8 cellular contexts compared by ENCODE assay signal in the genomic region with DNA sequence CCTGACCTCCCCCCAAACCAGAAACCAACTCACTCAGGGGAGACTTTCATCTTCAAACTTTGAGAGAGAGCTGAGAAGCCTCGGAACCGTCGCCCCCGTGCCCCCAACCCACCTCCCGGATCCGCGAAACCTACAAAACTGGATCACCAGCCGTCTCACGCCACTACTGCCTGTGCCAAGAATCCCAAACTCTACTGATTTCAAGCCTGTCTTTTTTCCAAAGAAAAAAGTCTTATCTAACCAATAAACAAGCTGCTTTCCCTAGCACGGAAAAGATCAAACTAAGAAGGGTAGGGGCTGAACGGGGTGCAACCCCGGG. TPM values are rescaled to one million over a fixed set of nuclear protein-coding genes. Genes with fewer than 3 reads are reported as not detected.
DNase-seq lines count a peak whose midpoint lies in the region; ATAC-seq, FAIRE-seq and TF ChIP-seq lines count a peak whose summit lies in the region.

No MANE protein-coding gene starts in this region.

- H3K4me2 ChIP-seq in PC-3 (ENCODE audit: low read length), result peak overlapping the region; percentile 99
- H3K4me2 ChIP-seq in H1 (ENCODE audit: insufficient read depth in 1 of 2, low read depth in 2 of 2, low read length in 2 of 2), result peak overlapping the region; percentile 88 to 95; a peak in 3 of 4 replicates
- peak overlapping the region; percentile 99 for H3K4me2 ChIP-seq in neuronal stem cell (ENCODE audit: insufficient read depth, low read length, poor library complexity, severe bottlenecking)

- H3K27ac Mint-ChIP-seq in CD4-positive, alpha-beta T cell, result no peak overlapping the region

- peak overlapping the region; percentile 82 for H3K4me3 ChIP-seq in PC-3 (ENCODE audit: low read length)
- H3K4me3 ChIP-seq in H1 (ENCODE audit: extremely low read depth in 1 of 4, insufficient read depth in 2 of 4, low read depth in 3 of 4, low read length in 4 of 4), result peak overlapping the region; percentile 88 to 93 (median 91)
- peak overlapping the region; percentile 61 to 92 for H3K4me3 ChIP-seq in neuronal stem cell (ENCODE audit: low read length in 2 of 2)

- H2BK5ac ChIP-seq in H1 (ENCODE audit: low read depth, low read length), result no peak overlapping the region; the same call in 1 of the 2 replicates
- H2BK5ac ChIP-seq in neuronal stem cell (ENCODE audit: low read length), result peak overlapping the region; percentile 99

- H2AK5ac ChIP-seq in H1 (ENCODE audit: low read depth, low read length) (no peak overlapping the region), neuronal stem cell (ENCODE audit: low read depth, low read length) (peak overlapping the region; percentile 96)

- H3K27me3 ChIP-seq in CD4-positive, alpha-beta T cell (ENCODE audit: control insufficient read depth, insufficient read depth, low read length), result no peaks in the 10 kb centered on the region
- H3K27me3 ChIP-seq in PC-3 (ENCODE audit: low read length), result peaks cover 10% of the 10 kb centered on the region
- peaks cover 0 to 7% (median 1%) of the 10 kb centered on the region in 4 experiments; a peak in 2 of 7 replicates for H3K27me3 ChIP-seq in H1 (replicated peaks in 1 of 4; ENCODE audit: control insufficient read depth in 3 of 4, extremely low read depth in 1 of 4, insufficient read depth in 3 of 4, low read length in 3 of 4)
- peaks cover 0 to 10% (median 0%) of the 10 kb centered on the region in 3 experiments for H3K27me3 ChIP-seq in neuronal stem cell (ENCODE audit: control insufficient read depth in 3 of 3, insufficient read depth in 3 of 3, low read depth in 1 of 3, low read length in 3 of 3)

- no peak for DNase-seq in CD4-positive, alpha-beta T cell
- DNase-seq in PC-3, result no peak
- DNase-seq in H1 (ENCODE audit: low read depth in 1 of 2, low spot score in 2 of 2), result no peak
- no peak for DNase-seq in neuronal stem cell (ENCODE audit: low spot score)
- DNase-seq in anterior cingulate cortex (lab: John Stamatoyannopoulos, UW), result no peak
- no peak for DNase-seq in NCI-H1105 (lab: John Stamatoyannopoulos, UW)
- DNase-seq in medulla oblongata (ENCODE audit: extremely low spot score), result no peak
- DNase-seq in T-helper 9 cell, result no peak

- no peaks in the 10 kb centered on the region for H3K9me3 ChIP-seq in CD4-positive, alpha-beta T cell (ENCODE audit: control insufficient read depth, low read length)
- H3K9me3 ChIP-seq in PC-3 (ENCODE audit: low read length) (no peaks in the 10 kb centered on the region), H1 (ENCODE audit: insufficient read depth in 2 of 2, low read depth in 1 of 2, low read length in 1 of 2) (no peaks in the 10 kb centered on the region), neuronal stem cell (replicated peaks in 1 of 2; ENCODE audit: control insufficient read depth in 2 of 2, insufficient read depth in 1 of 2, low read depth in 1 of 2, low read length in 2 of 2) (no peaks in the 10 kb centered on the region)

- 0% methylated on average over 7 of the region's 12 CpGs; no CpG with 5 or more reads in 1 of the 2 experiments for WGBS in H1 (ENCODE audit: extremely low coverage in 1 of 2, insufficient coverage in 1 of 2, insufficient read length in 1 of 2, insufficient replicate concordance in 2 of 2, low coverage in 1 of 2, low lambda C conversion rate in 2 of 2, missing lambda C conversion rate in 1 of 2), 2 experiments
- no CpG with 5 or more reads among the region's 12 CpGs for WGBS in neuronal stem cell (ENCODE audit: extremely low coverage in 2 of 2, insufficient read length in 2 of 2, insufficient replicate concordance in 1 of 2), 2 donors

- no peaks in the 10 kb centered on the region for H3K27me3 Mint-ChIP-seq in CD4-positive, alpha-beta T cell

- H3K27ac ChIP-seq in CD4-positive, alpha-beta T cell (ENCODE audit: low read depth, low read length), result peak overlapping the region; percentile 67
- no peak overlapping the region for H3K27ac ChIP-seq in PC-3 (ENCODE audit: low read length)
- H3K27ac ChIP-seq in H1 (ENCODE audit: low read depth, low read length), result no peak overlapping the region; the same call in 1 of the 2 replicates
- H3K27ac ChIP-seq in neuronal stem cell (replicated peaks; ENCODE audit: low read length), result no peak overlapping the region

- H3K9ac ChIP-seq in PC-3 (ENCODE audit: low read length) (peak overlapping the region; percentile 68), H1 (replicated peaks in 1 of 4; ENCODE audit: extremely low read depth in 1 of 4, low read depth in 3 of 4, low read length in 3 of 4) (peak overlapping the region in 3 of 4 experiments; percentile 13 to 82 (median 22); a peak in 4 of 7 replicates), neuronal stem cell (ENCODE audit: low read depth, low read length, poor library complexity) (peak overlapping the region; percentile 79)

- peaks cover 15% of the 10 kb centered on the region for H3K4me1 ChIP-seq in PC-3 (ENCODE audit: insufficient read depth, low read length)
- H3K4me1 ChIP-seq in H1 (replicated peaks in 1 of 4; ENCODE audit: control insufficient read depth in 3 of 4, insufficient read depth in 4 of 4, low read length in 3 of 4), result peaks cover 10 to 29% (median 19%) of the 10 kb centered on the region in 4 experiments
- H3K4me1 ChIP-seq in neuronal stem cell (ENCODE audit: control insufficient read depth in 2 of 2, insufficient read depth in 1 of 2, low read depth in 1 of 2, low read length in 2 of 2), result peaks cover 19 to 33% of the 10 kb centered on the region in 2 donors

- ATAC-seq in CD4-positive, alpha-beta T cell (ENCODE audit: poor library complexity), result no peak
- ATAC-seq in PC-3, result no peak

- H3K56ac ChIP-seq in H1 (replicated peaks; ENCODE audit: insufficient read length, low read depth, low read length), result peak overlapping the region; percentile 37

- H4K20me1 ChIP-seq in PC-3 (ENCODE audit: low read length), result peaks cover 6% of the 10 kb centered on the region; the same call in 1 of the 2 replicates
- peaks cover 21 to 30% of the 10 kb centered on the region in 2 experiments for H4K20me1 ChIP-seq in H1 (replicated peaks in 1 of 2; ENCODE audit: control insufficient read depth in 1 of 2, insufficient read depth in 2 of 2, low read length in 2 of 2)

- CTCF ChIA-PET in CD4-positive, alpha-beta T cell (lab: Charles Lee), result interaction anchor here (0.6 kb wide), 1 partner anchor 219 kb away, joined by 3 read pairs; no protein-coding TSS in a partner anchor
- CTCF ChIA-PET in PC-3 (lab: Charles Lee), result no interaction called here
- CTCF ChIA-PET in H1 (lab: Charles Lee; ENCODE audit: partially characterized antibody), result interaction anchor here (0.7 to 7.4 kb wide), 15 partner anchors 9 to 428 kb away, joined by 3 to 62 read pairs (median 4); no protein-coding TSS in a partner anchor

- peak overlapping the region; percentile 57 for H3K4ac ChIP-seq in H1 (replicated peaks; ENCODE audit: insufficient read length, low read depth, low read length)
- H3K4ac ChIP-seq in neuronal stem cell (ENCODE audit: low read length), result no peak overlapping the region

- H3K79me2 ChIP-seq in PC-3 (ENCODE audit: low read length), result no peaks in the 10 kb centered on the region
- H3K79me2 ChIP-seq in H1 (ENCODE audit: control insufficient read depth in 1 of 2, insufficient read depth in 2 of 2, low read length in 2 of 2), result peaks cover 0 to 20% of the 10 kb centered on the region in 2 experiments; a peak in 3 of 4 replicates

- TF ChIP-seq CTCF in CD4-positive, alpha-beta T cell (IDR thresholded peaks at IDR 0.05), result no peak
- no peak for TF ChIP-seq CTCF in PC-3 (conservative IDR thresholded peaks at IDR 0.05; ENCODE audit: low read depth, low read length)
- TF ChIP-seq CTCF in H1 (IDR thresholded peaks at IDR 0.05; ENCODE audit: control extremely low read depth in 1 of 3, insufficient read depth in 1 of 3, low read depth in 1 of 3, low read length in 3 of 3), result no peak

- no peak overlapping the region for H2BK20ac ChIP-seq in H1 (ENCODE audit: low read length)

- H3K4me3 Mint-ChIP-seq in CD4-positive, alpha-beta T cell, result no peak overlapping the region

- H3K9me2 ChIP-seq in PC-3 (replicated peaks; ENCODE audit: low read length), result no peaks in the 10 kb centered on the region

- no peak overlapping the region for H3K23ac ChIP-seq in H1 (ENCODE audit: insufficient read length)
- no peak overlapping the region for H3K23ac ChIP-seq in neuronal stem cell (ENCODE audit: low read depth, low read length, poor library complexity)

- H3K36me3 Mint-ChIP-seq in CD4-positive, alpha-beta T cell (ENCODE audit: low read depth), result peaks cover 11% of the 10 kb centered on the region

- no peaks in the 10 kb centered on the region for H3K36me3 ChIP-seq in PC-3 (ENCODE audit: low read depth, low read length)
- peaks cover 0 to 16% (median 12%) of the 10 kb centered on the region in 4 experiments; a peak in 5 of 8 replicates for H3K36me3 ChIP-seq in H1 (ENCODE audit: control insufficient read depth in 2 of 4, insufficient read depth in 4 of 4, low read length in 3 of 4)
- peaks cover 0 to 5% of the 10 kb centered on the region in 2 donors for H3K36me3 ChIP-seq in neuronal stem cell (replicated peaks in 1 of 2; ENCODE audit: control insufficient read depth in 2 of 2, insufficient read depth in 2 of 2, low read length in 2 of 2)

- H4K91ac ChIP-seq in H1 (replicated peaks; ENCODE audit: insufficient read length, low read length) (peak overlapping the region; percentile 17), neuronal stem cell (ENCODE audit: low read depth, low read length, poor library complexity) (no peak overlapping the region)

- peaks cover 33% of the 10 kb centered on the region for H3K4me1 Mint-ChIP-seq in CD4-positive, alpha-beta T cell (ENCODE audit: low read depth)

- no peak for FAIRE-seq in H1 (lab: Jason Lieb, UNC)

- TF ChIP-seq RAD21 in H1 (IDR thresholded peaks at IDR 0.05 in 1 of 2, conservative IDR thresholded peaks at IDR 0.05 in 1 of 2; ENCODE audit: low read depth in 2 of 2, low read length in 2 of 2), result no peak

- BruUV-seq in PC-3 (replicated peaks; lab: Mats Ljungman, UMichigan), result no TSS peak

- no peak for TF ChIP-seq EP300 in H1 (IDR thresholded peaks at IDR 0.05; ENCODE audit: borderline replicate concordance in 1 of 2, low read depth in 2 of 2, low read length in 2 of 2)

- H3F3A ChIP-seq in PC-3 (ENCODE audit: low read length, unreplicated experiment), result no peaks in the 10 kb centered on the region

- H2BK120ac ChIP-seq in H1 (replicated peaks; ENCODE audit: low read depth, low read length) (no peak overlapping the region), neuronal stem cell (ENCODE audit: low read depth, low read length) (peak overlapping the region; percentile 91)

- peak overlapping the region; percentile 83 for H3K18ac ChIP-seq in H1 (ENCODE audit: extremely low read depth, low read length)
- H3K18ac ChIP-seq in neuronal stem cell (ENCODE audit: low read length), result peak overlapping the region; percentile 99

- peak overlapping the region; percentile 85 for H2AFZ ChIP-seq in PC-3 (ENCODE audit: low read length)
- H2AFZ ChIP-seq in H1 (ENCODE audit: low read length), result no peak overlapping the region
- peak overlapping the region; percentile 83 for H2AFZ ChIP-seq in neuronal stem cell (ENCODE audit: low read length)

- POLR2A ChIA-PET in CD4-positive, alpha-beta T cell (lab: Charles Lee), result interaction anchor here (0.7 to 2.0 kb wide), 8 partner anchors 20 to 234 kb away, joined by 3 to 19 read pairs (median 3); no protein-coding TSS in a partner anchor
- POLR2A ChIA-PET in PC-3 (lab: Charles Lee; ENCODE audit: unreplicated experiment), result interaction anchor here (0.5 kb wide), 1 partner anchor 989 kb away, joined by 3 read pairs; no protein-coding TSS in a partner anchor
- POLR2A ChIA-PET in H1 (lab: Charles Lee; ENCODE audit: partially characterized antibody), result interaction anchor here (1.0 to 2.3 kb wide), 8 partner anchors 9 to 106 kb away, joined by 3 to 22 read pairs (median 8); no protein-coding TSS in a partner anchor

- H4K8ac ChIP-seq in H1 (ENCODE audit: extremely low read depth, insufficient read depth, low read length) (no peak overlapping the region), neuronal stem cell (ENCODE audit: low read depth, low read length) (no peak overlapping the region)

- TF ChIP-seq POLR2A in H1 (IDR thresholded peaks at IDR 0.05; ENCODE audit: control extremely low read depth in 1 of 2, low read depth in 2 of 2, low read length in 2 of 2), result no peak

- H3K9me3 Mint-ChIP-seq in CD4-positive, alpha-beta T cell, result no peaks in the 10 kb centered on the region

- peak overlapping the region; percentile 30 for H4K5ac ChIP-seq in H1 (ENCODE audit: insufficient read length, low read depth, low read length)

- no peak overlapping the region for H3K14ac ChIP-seq in H1 (ENCODE audit: insufficient read length)
- no peak overlapping the region for H3K14ac ChIP-seq in neuronal stem cell (ENCODE audit: low read length)

- intact Hi-C loops in CD4-positive, alpha-beta T cell (cut with DNase I, micrococcal nuclease), result loop anchor here (2.0 to 10.0 kb wide), 2 partner anchors 37 to 195 kb away; no protein-coding TSS in a partner anchor
- intact Hi-C loops in PC-3 (cut with micrococcal nuclease), result loop anchor here (5.0 kb wide), 3 partner anchors 102 to 428 kb away; no protein-coding TSS in a partner anchor

- H3K23me2 ChIP-seq in H1 (ENCODE audit: low read depth, low read length), result peaks cover 12% of the 10 kb centered on the region

- H3K79me1 ChIP-seq in H1 (ENCODE audit: low read depth, low read length) (peaks cover 10% of the 10 kb centered on the region; the same call in 1 of the 2 replicates), neuronal stem cell (ENCODE audit: low read depth, low read length) (peaks cover 6% of the 10 kb centered on the region)

- H2BK12ac ChIP-seq in H1 (ENCODE audit: low read depth, low read length), result 0 out of 2 replicates have a peak overlapping the region, but pooled peaks have one; percentile 39
- H2BK12ac ChIP-seq in neuronal stem cell (ENCODE audit: low read length), result no peak overlapping the region

- H2BK15ac ChIP-seq in H1 (ENCODE audit: low read length) (no peak overlapping the region), neuronal stem cell (ENCODE audit: low read length) (peak overlapping the region; percentile 86)

RNA-seq across cellular contexts. Expression of gene AXIN2, which starts 2.0 kb away (rescaled TPM):
- total RNA-seq in CD4-positive, alpha-beta T cell, result 10 to 100 TPM; 47.9 to 49.8 TPM
- 2.0 and 2.6 TPM in 2 replicates for total RNA-seq in PC-3 (2014; rRNA removed)
- 31.7 and 33.4 TPM in 2 replicates for total RNA-seq in H1 (2021; fragmentation: NEBNext Ultra II Directional; extraction: Animal tissue kit (Norgen Biotek cat#: 25700))
- 17.7 and 24.2 TPM in 2 replicates for polyA plus RNA-seq in H1 (2011; rRNA removed)
- polyA plus RNA-seq in H1 (2011; cell fraction: cytosol; rRNA removed), result 19.3 TPM
- 36.2 TPM for polyA plus RNA-seq in H1 (2011; cell fraction: nucleus; rRNA removed)
- polyA plus RNA-seq in H1 (2012, experiment 1 of 2), result 18.3 to 25.8 TPM (median 20.3 TPM) in 4 replicates
- 9.2 TPM for polyA plus RNA-seq in H1 (2012, experiment 2 of 2)
- polyA plus RNA-seq in H1 (2013, experiment 1 of 2), result 17.7 TPM
- 15.4 TPM for polyA plus RNA-seq in H1 (2013, experiment 2 of 2)
- polyA minus RNA-seq in H1 (2011; rRNA and poly(A)+ RNA removed), result 14.1 and 21.3 TPM in 2 replicates
- polyA minus RNA-seq in H1 (2011; cell fraction: cytosol; rRNA and poly(A)+ RNA removed), result 21.3 TPM
- polyA minus RNA-seq in H1 (2011; cell fraction: nucleus; rRNA and poly(A)+ RNA removed), result 44.5 TPM
- polyA plus RNA-seq in neuronal stem cell (2013, experiment 1 of 2), result 7.2 TPM
- polyA plus RNA-seq in neuronal stem cell (2013, experiment 2 of 2), result 7.1 TPM

Comparison
In these comparisons a context has a peak if more than half of its experiments do, and no peak if none do; other contexts are left out.
1. H3K9ac ChIP-seq: peak in every context shown above with its lines; median percentile 79 in neuronal stem cell; 68 in PC-3; 22 in H1.